In the genomic region with DNA sequence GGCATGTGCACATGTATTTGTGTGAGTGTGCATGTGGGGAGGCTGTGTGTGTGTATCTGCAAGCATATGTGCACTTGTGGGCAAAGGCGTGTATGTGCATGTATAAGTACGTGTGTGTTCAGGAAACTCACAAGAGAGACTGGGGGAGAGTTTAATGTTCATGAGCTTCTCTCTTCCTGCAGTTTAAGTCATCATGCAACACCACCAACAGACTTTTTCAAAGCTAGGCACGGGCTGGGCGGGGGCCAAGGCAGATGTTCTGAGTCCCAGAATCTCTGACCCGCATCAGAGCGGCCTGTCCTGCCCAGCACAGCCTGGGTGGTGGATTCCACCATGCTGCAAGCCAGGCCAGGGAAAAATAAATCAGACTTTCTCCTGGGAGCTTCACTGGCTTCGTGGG, we compare ENCODE assay signal across 9 cellular contexts.
A peak's percentile ranks its signal among the peaks of the same experiment; 100 is the strongest.
DNase-seq lines count a peak whose midpoint lies in the region; FAIRE-seq and TF ChIP-seq lines count a peak whose summit lies in the region.
"Had no signal": no experiment of that assay in that cellular context is flagged by ENCODE, and none has a peak within 500 bp of the region (broad histone marks: within the 10 kb centered on the region; RNA-seq: fewer than 3 reads in every experiment).

No MANE protein-coding gene starts in this region.

- peak; percentile 59 for DNase-seq in activated naive CD4-positive, alpha-beta T cell treated with anti-CD3 and anti-CD28 coated beads for 36 hours
- no peak for DNase-seq in activated naive CD4-positive, alpha-beta T cell treated with Interleukin-2 at 50 U/mL for 16 hours
- no peak for DNase-seq in keratinocyte (ENCODE audit: low read depth, low spot score)
- DNase-seq in cortex of kidney (lab: John Stamatoyannopoulos, UW), result no peak
- DNase-seq in DMS114 treated with DMSO at 0.1 percent for 48 hours (lab: John Stamatoyannopoulos, UW; ENCODE audit: unreplicated experiment), result no peak
- no peak for DNase-seq in GF-D8 (lab: John Stamatoyannopoulos, UW)
- DNase-seq: erythroblast had no signal

- dilution Hi-C loops in keratinocyte (cut with MboI; ENCODE audit: extremely low pct_ligation_motif_present, low sequenced_read_pairs), result no loop called here

- H4K20me1 ChIP-seq in keratinocyte (ENCODE audit: control insufficient read depth, extremely low read depth, insufficient read depth, low read length), result peaks cover 14% of the 10 kb centered on the region

- no peaks in the 10 kb centered on the region for H3K27me3 ChIP-seq in keratinocyte (ENCODE audit: control insufficient read depth, extremely low read depth, insufficient read depth, low read length)
- no peaks in the 10 kb centered on the region for H3K27me3 ChIP-seq in thymus (ENCODE audit: control insufficient read depth, insufficient read depth)

- H3K36me3 Mint-ChIP-seq in activated naive CD4-positive, alpha-beta T cell treated with anti-CD3 and anti-CD28 coated beads for 36 hours (ENCODE audit: low read depth), result no peaks in the 10 kb centered on the region
- H3K36me3 Mint-ChIP-seq in activated naive CD8-positive, alpha-beta T cell, result peaks cover 3% of the 10 kb centered on the region

- no peak for TF ChIP-seq CTCF in keratinocyte (optimal IDR thresholded peaks at IDR 0.05 in 1 of 3, IDR thresholded peaks at IDR 0.05 in 1 of 3, conservative IDR thresholded peaks at IDR 0.05 in 1 of 3; ENCODE audit: extremely low read depth in 1 of 3, insufficient read depth in 2 of 3, low read length in 3 of 3)

- CTCF ChIA-PET in activated naive CD4-positive, alpha-beta T cell treated with anti-CD3 and anti-CD28 coated beads for 36 hours (lab: Charles Lee), result interaction anchor here (0.9 to 4.7 kb wide), 15 partner anchors 10 to 164 kb away, joined by 3 to 53 read pairs (median 3); no protein-coding TSS in a partner anchor

- peak overlapping the region; percentile 93 for H3K27ac Mint-ChIP-seq in activated naive CD4-positive, alpha-beta T cell treated with anti-CD3 and anti-CD28 coated beads for 36 hours
- H3K27ac Mint-ChIP-seq in activated naive CD8-positive, alpha-beta T cell, result peak overlapping the region; percentile 95

- H3K9me3 Mint-ChIP-seq in activated naive CD4-positive, alpha-beta T cell treated with anti-CD3 and anti-CD28 coated beads for 36 hours, result no peaks in the 10 kb centered on the region
- no peaks in the 10 kb centered on the region for H3K9me3 Mint-ChIP-seq in activated naive CD8-positive, alpha-beta T cell (ENCODE audit: low read depth)

- 20% methylated on average over 7 of the region's 7 CpGs for WGBS in thymus

- peaks cover 36% of the 10 kb centered on the region for H3K4me1 ChIP-seq in keratinocyte (ENCODE audit: control insufficient read depth, extremely low read depth, insufficient read depth, low read length)
- peaks cover 54% of the 10 kb centered on the region for H3K4me1 ChIP-seq in thymus (ENCODE audit: control insufficient read depth, insufficient read depth, low read length)

- H3K9me1 ChIP-seq in keratinocyte (ENCODE audit: control insufficient read depth, extremely low read depth, insufficient read depth, low read length), result no peaks in the 10 kb centered on the region

- no peaks in the 10 kb centered on the region for H3K27me3 Mint-ChIP-seq in activated naive CD4-positive, alpha-beta T cell treated with anti-CD3 and anti-CD28 coated beads for 36 hours (ENCODE audit: low read depth)
- no peaks in the 10 kb centered on the region for H3K27me3 Mint-ChIP-seq in activated naive CD8-positive, alpha-beta T cell

- FAIRE-seq in keratinocyte (lab: Jason Lieb, UNC), result peak; percentile 29

- no peak overlapping the region for H2AFZ ChIP-seq in keratinocyte (ENCODE audit: control insufficient read depth, low read length)

- no peaks in the 10 kb centered on the region for H3K9me3 ChIP-seq in keratinocyte (ENCODE audit: control insufficient read depth, low read depth, low read length)
- no peaks in the 10 kb centered on the region for H3K9me3 ChIP-seq in thymus (ENCODE audit: control insufficient read depth)

- no peaks in the 10 kb centered on the region for H3K79me2 ChIP-seq in keratinocyte (ENCODE audit: control insufficient read depth, insufficient read depth, low read length)

- no peak overlapping the region for H3K27ac ChIP-seq in keratinocyte (ENCODE audit: control insufficient read depth, insufficient read depth, low read length)
- peak overlapping the region; percentile 97 for H3K27ac ChIP-seq in thymus (ENCODE audit: low read depth)

- no peaks in the 10 kb centered on the region for H3K36me3 ChIP-seq in keratinocyte (ENCODE audit: control insufficient read depth in 2 of 2, extremely low read depth in 1 of 2, insufficient read depth in 2 of 2, low read length in 2 of 2)
- H3K36me3 ChIP-seq in thymus (ENCODE audit: control insufficient read depth, insufficient read depth), result peaks cover 52% of the 10 kb centered on the region

- intact Hi-C loops in activated naive CD4-positive, alpha-beta T cell treated with anti-CD3 and anti-CD28 coated beads for 36 hours (cut with micrococcal nuclease), result loop anchor here (1.0 to 5.0 kb wide), 3 partner anchors 163 to 1862 kb away; partner anchors contain the start of gene TMED2

- H3K4me1 Mint-ChIP-seq in activated naive CD4-positive, alpha-beta T cell treated with anti-CD3 and anti-CD28 coated beads for 36 hours (ENCODE audit: low read depth), result peaks cover 46% of the 10 kb centered on the region
- H3K4me1 Mint-ChIP-seq in activated naive CD8-positive, alpha-beta T cell (ENCODE audit: low read depth), result peaks cover 52% of the 10 kb centered on the region

- H3K4me3 ChIP-seq in keratinocyte (ENCODE audit: control insufficient read depth in 2 of 3, extremely low read depth in 1 of 3, insufficient read depth in 2 of 3, low read depth in 1 of 3, low read length in 3 of 3) (no peak overlapping the region), thymus (ENCODE audit: low read length) (peak overlapping the region; percentile 64)

- peak overlapping the region; percentile 4 for H3K9ac ChIP-seq in keratinocyte (ENCODE audit: control insufficient read depth, extremely low read depth, insufficient read depth, low read length)

- H3K4me3 Mint-ChIP-seq in activated naive CD4-positive, alpha-beta T cell treated with anti-CD3 and anti-CD28 coated beads for 36 hours, result peak overlapping the region; percentile 67
- peak overlapping the region; percentile 89 for H3K4me3 Mint-ChIP-seq in activated naive CD8-positive, alpha-beta T cell

- peak overlapping the region; percentile 64 for H3K4me2 ChIP-seq in keratinocyte (ENCODE audit: control insufficient read depth, extremely low read depth, insufficient read depth, low read depth, low read length)
